19 cellular contexts compared by ENCODE assay signal in the genomic region with DNA sequence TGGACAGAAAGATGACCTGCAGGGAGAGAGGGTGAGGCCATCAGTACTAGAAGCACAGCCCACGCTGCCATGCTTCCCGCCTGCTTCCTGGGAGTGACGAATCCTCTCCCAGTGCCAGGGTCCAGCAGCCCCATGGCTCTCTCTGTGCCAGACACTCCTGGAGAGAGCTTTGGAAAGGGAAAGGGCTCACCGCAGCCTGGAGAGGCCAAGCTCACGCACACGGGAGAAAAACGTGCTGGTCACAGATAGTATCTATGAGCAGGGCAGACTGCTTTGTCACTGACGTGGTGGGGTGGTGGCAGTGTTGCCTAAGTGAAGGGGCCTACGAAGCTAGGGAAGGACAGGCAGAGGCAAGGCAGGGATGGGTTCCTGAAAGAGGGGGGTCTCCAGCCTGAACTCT. TPM values are rescaled to one million over a fixed set of nuclear protein-coding genes. Genes with fewer than 3 reads are reported as not detected.
DNase-seq lines count a peak whose midpoint lies in the region; ATAC-seq, FAIRE-seq and TF ChIP-seq lines count a peak whose summit lies in the region.
"Had no signal": no experiment of that assay in that cellular context is flagged by ENCODE, and none has a peak within 500 bp of the region (broad histone marks: within the 10 kb centered on the region; RNA-seq: fewer than 3 reads in every experiment).

No MANE protein-coding gene starts in this region.

- H3K9ac ChIP-seq in GM12878 (ENCODE audit: control insufficient read depth, insufficient read depth, low read length): no peak overlapping the region
- H3K9ac ChIP-seq in endodermal cell (ENCODE audit: extremely low read depth, low read length, poor library complexity, severe bottlenecking): no peak overlapping the region

- H2AFZ ChIP-seq in GM12878 (ENCODE audit: control insufficient read depth, low read depth, low read length): no peak overlapping the region

- ATAC-seq in GM12878: no peak
- ATAC-seq: natural killer cell treated with Interleukin-12 subunit alpha and Interleukin-12 subunit beta and Interleukin-15 and Interleukin-18, amount 100 ng/mL, for 72 hours had no signal

- no peak for TF ChIP-seq CTCF in GM12878 (IDR thresholded peaks at IDR 0.05 in 2 of 3, conservative IDR thresholded peaks at IDR 0.05 in 1 of 3; ENCODE audit: control insufficient read depth in 2 of 3, extremely low read depth in 1 of 3, insufficient read depth in 1 of 3, low read depth in 3 of 3, low read length in 3 of 3)
- no peak for TF ChIP-seq CTCF in endodermal cell (conservative IDR thresholded peaks at IDR 0.05)

- peaks cover 3 to 9% of the 10 kb centered on the region in 2 experiments for H3K36me3 ChIP-seq in GM12878 (ENCODE audit: control insufficient read depth in 2 of 2, insufficient read depth in 2 of 2, low read length in 1 of 2)
- peaks cover 42% of the 10 kb centered on the region for H3K36me3 ChIP-seq in endodermal cell (ENCODE audit: control insufficient read depth, insufficient read depth, low read length)

- H3K27ac ChIP-seq in GM12878 (ENCODE audit: control insufficient read depth, insufficient read depth) (no peak overlapping the region), endodermal cell (ENCODE audit: low read depth, low read length) (no peak overlapping the region), substantia nigra (ENCODE audit: low read depth, low read length, poor library complexity, severe bottlenecking) (peak overlapping the region; percentile 63)

- H3K27me3 ChIP-seq in GM12878 (replicated peaks in 1 of 2; ENCODE audit: control insufficient read depth in 2 of 2, insufficient read depth in 2 of 2, low read length in 1 of 2) (no peaks in the 10 kb centered on the region), endodermal cell (ENCODE audit: control insufficient read depth, insufficient read depth, low read length, poor library complexity, severe bottlenecking) (no peaks in the 10 kb centered on the region)

- no peak for TF ChIP-seq EP300 in GM12878 (IDR thresholded peaks at IDR 0.05; ENCODE audit: borderline replicate concordance in 1 of 2, control insufficient read depth in 1 of 2, low read depth in 2 of 2, low read length in 2 of 2)

- 83% methylated on average over 9 of the region's 9 CpGs for WGBS in GM12878 (ENCODE audit: insufficient coverage, insufficient replicate concordance, low lambda C conversion rate, missing lambda C conversion rate)
- WGBS in endodermal cell (ENCODE audit: insufficient coverage in 1 of 2, insufficient read length in 1 of 2), 2 experiments: 95 to 96% methylated on average over 8 to 9 of the region's 9 CpGs

- no peaks in the 10 kb centered on the region for H4K20me1 ChIP-seq in GM12878 (ENCODE audit: control insufficient read depth, insufficient read depth)

- no peak overlapping the region for H3K4me2 ChIP-seq in GM12878 (ENCODE audit: control insufficient read depth, insufficient read depth)

- H3K4me3 ChIP-seq in GM12878: no peak overlapping the region
- no peak overlapping the region for H3K4me3 ChIP-seq in endodermal cell (ENCODE audit: low read length)

- no peaks in the 10 kb centered on the region for H3K27me3 Mint-ChIP-seq in endodermal cell (ENCODE audit: insufficient read depth)
- H3K27me3 Mint-ChIP-seq: B cell; natural killer cell treated with Interleukin-12 subunit alpha and Interleukin-12 subunit beta and Interleukin-15 and Interleukin-18, amount 100 ng/mL, for 72 hours had no signal

- peaks cover 20% of the 10 kb centered on the region for H3K4me1 ChIP-seq in GM12878 (ENCODE audit: control insufficient read depth, insufficient read depth, low read length)
- H3K4me1 ChIP-seq in endodermal cell (ENCODE audit: control insufficient read depth, insufficient read depth, low read length): no peaks in the 10 kb centered on the region

- H3K9me3 Mint-ChIP-seq in endodermal cell: no peaks in the 10 kb centered on the region
- H3K9me3 Mint-ChIP-seq: activated T-helper 2 cell treated with anti-CD3 and anti-CD28 coated beads, Interferon-gamma antibody, Interleukin-2, Interleukin-4, amounts not matched to agents 10 μg/mL and 5 μg/mL and 100 μg/mL, durations not matched to agents 14 hours and 24 hours and 36 hours; natural killer cell treated with Interleukin-12 subunit alpha and Interleukin-12 subunit beta and Interleukin-15 and Interleukin-18, amount 100 ng/mL, for 72 hours had no signal

- peaks cover 49% of the 10 kb centered on the region for H3K36me3 Mint-ChIP-seq in endodermal cell (ENCODE audit: low read depth)
- H3K36me3 Mint-ChIP-seq: natural killer cell treated with Interleukin-12 subunit alpha and Interleukin-12 subunit beta and Interleukin-15 and Interleukin-18, amount 100 ng/mL, for 72 hours had no signal

- H3K79me2 ChIP-seq in GM12878 (ENCODE audit: control insufficient read depth, insufficient read depth, low read length): peaks cover 12% of the 10 kb centered on the region

- H3K9me3 ChIP-seq in GM12878 (replicated peaks; ENCODE audit: control insufficient read depth, insufficient read depth, low read length) (no peaks in the 10 kb centered on the region), endodermal cell (ENCODE audit: control insufficient read depth, low read length) (no peaks in the 10 kb centered on the region)

- intact Hi-C loops in GM12878 (cut with micrococcal nuclease; ENCODE audit: unreplicated experiment): no loop called here

- in situ Hi-C loops in GM12878 (cut with MboI): no loop called here

- TF ChIP-seq POLR2A in GM12878 (IDR thresholded peaks at IDR 0.05; ENCODE audit: low read depth, low read length): 0 out of 2 replicates have a peak, but pooled peaks have one; percentile 28

- RAD21 ChIA-PET in GM12878 (lab: Charles Lee; ENCODE audit: unreplicated experiment): interaction anchor here (1.0 to 1.6 kb wide), 3 partner anchors 20 to 96 kb away, joined by 3 read pairs; no protein-coding TSS in a partner anchor

- POLR2A ChIA-PET in GM12878 (lab: Charles Lee): interaction anchor here (0.6 to 1.0 kb wide), 2 partner anchors 9 to 65 kb away, joined by 4 to 5 read pairs; a partner anchor contains a TSS

- H3K4me1 Mint-ChIP-seq in endodermal cell: peaks cover 13% of the 10 kb centered on the region

- no peak for DNase-seq in GM12878 (ENCODE audit: low read depth, low spot score)
- DNase-seq in endodermal cell: no peak
- DNase-seq in lung microvascular endothelial cell (ENCODE audit: low read depth in 2 of 2): peak; percentile 35 to 68
- DNase-seq in substantia nigra (lab: John Stamatoyannopoulos, UW): peak in 3 of 49 donors; percentile 12 to 39 (median 35)
- no peak for DNase-seq in stimulated activated naive CD4-positive, alpha-beta T cell (lab: John Stamatoyannopoulos, UW)
- no peak for DNase-seq in NCI-H748 treated with DMSO at 0.1 percent for 48 hours (lab: John Stamatoyannopoulos, UW)
- DNase-seq in stimulated activated CD4-positive, alpha-beta T cell treated with anti-CD3 and anti-CD28 coated beads, Interleukin-2, amount 100 ng/mL, for 48 hours: no peak
- DNase-seq: amniotic stem cell, Calu3, NCI-H1436 treated with DMSO at 0.1 percent for 48 hours, retina, SHP77, T-helper 2 cell had no signal

- no peak overlapping the region for H3K4me3 Mint-ChIP-seq in endodermal cell
- H3K4me3 Mint-ChIP-seq: B cell; natural killer cell treated with Interleukin-12 subunit alpha and Interleukin-12 subunit beta and Interleukin-15 and Interleukin-18, amount 100 ng/mL, for 72 hours had no signal

- BruUV-seq in GM12878 (replicated peaks; lab: Mats Ljungman, UMichigan): no TSS peak

- FAIRE-seq in GM12878 (lab: Jason Lieb, UNC): no peak
- FAIRE-seq: colon, frontal cortex, GM12891 had no signal

- SMC1A ChIA-PET in GM12878 (lab: Charles Lee; ENCODE audit: uncharacterized antibody, unreplicated experiment): interaction anchor here (0.9 kb wide), 1 partner anchor 41 kb away, joined by 3 read pairs; no protein-coding TSS in a partner anchor

- peak overlapping the region; percentile 35 for H3K27ac Mint-ChIP-seq in endodermal cell
- H3K27ac Mint-ChIP-seq: activated T-helper 2 cell treated with anti-CD3 and anti-CD28 coated beads, Interferon-gamma antibody, Interleukin-2, Interleukin-4, amounts not matched to agents 10 μg/mL and 5 μg/mL and 100 μg/mL, durations not matched to agents 14 hours and 24 hours and 36 hours; B cell; natural killer cell treated with Interleukin-12 subunit alpha and Interleukin-12 subunit beta and Interleukin-15 and Interleukin-18, amount 100 ng/mL, for 72 hours had no signal

- TF ChIP-seq RAD21 in GM12878 (IDR thresholded peaks at IDR 0.05; ENCODE audit: insufficient read depth, low read depth, low read length): no peak

- CTCF ChIA-PET in GM12878 (lab: Yijun Ruan, JAX): interaction anchor here (0.5 to 8.7 kb wide), 13 partner anchors 9 to 97 kb away, joined by 3 to 117 read pairs (median 4); a partner anchor contains a TSS

RNA-seq across cellular contexts. Expression of a gene that starts 5.4 kb away (rescaled TPM):
- total RNA-seq in GM12878 (2013; cell fraction: nucleolus; rRNA removed): 24.5 and 27.7 TPM in 2 replicates
- 26.0 and 28.4 TPM in 2 replicates for total RNA-seq in GM12878 (2014; rRNA removed)
- 11.8 and 12.1 TPM in 2 replicates for total RNA-seq in GM12878 (2014; rRNA removed; fragmentation: Illumina TruSeq; extraction: Trizol)
- total RNA-seq in GM12878 (2021): 53.9 and 56.4 TPM in 2 replicates
- polyA plus RNA-seq in GM12878 (2011; ENCODE audit: low read depth): 45.2 TPM
- polyA plus RNA-seq in GM12878 (2011; rRNA removed): 12.7 and 18.6 TPM in 2 replicates
- 18.8 and 21.9 TPM in 2 replicates for polyA plus RNA-seq in GM12878 (2011; cell fraction: cytosol; rRNA removed)
- polyA plus RNA-seq in GM12878 (2011; cell fraction: nucleus; rRNA removed): 60.2 and 65.4 TPM in 2 replicates
- 80.3 and 82.1 TPM in 2 replicates for polyA plus RNA-seq in GM12878 (2012)
- 40.8 and 53.4 TPM in 2 replicates for polyA plus RNA-seq in GM12878 (2014; fragmentation: Illumina TruSeq; extraction: Trizol)
- polyA plus RNA-seq in GM12878 (2014; fragmentation: Nextera tagmentation; extraction: Ambion mirVana): 1 to 10 TPM; 1.5 to 3.0 TPM
- 26.6 and 30.9 TPM in 2 replicates for polyA plus RNA-seq in GM12878 (2014; rRNA removed)
- polyA plus RNA-seq in GM12878 (2016; fragmentation: Nextera tagmentation; extraction: Ambion mirVana): 10 to 100 TPM; 49.8 to 57.3 TPM
- 20.7 and 21.9 TPM in 2 replicates for polyA minus RNA-seq in GM12878 (2011; rRNA and poly(A)+ RNA removed)
- polyA minus RNA-seq in GM12878 (2011; cell fraction: cytosol; rRNA and poly(A)+ RNA removed): 11.9 and 13.1 TPM in 2 replicates
- 21.2 and 23.5 TPM in 2 replicates for polyA minus RNA-seq in GM12878 (2011; cell fraction: nucleus; rRNA and poly(A)+ RNA removed)
- total RNA-seq in endodermal cell: 10 to 100 TPM; 74.3 to 82.7 TPM
- 89.2 TPM for polyA plus RNA-seq in endodermal cell (2013, experiment 1 of 2)
- 87.4 TPM for polyA plus RNA-seq in endodermal cell (2013, experiment 2 of 2)
- 19.4 and 24.4 TPM in 2 replicates for total RNA-seq in lung microvascular endothelial cell

RNA-seq across cellular contexts. Expression of a gene that starts 5.5 kb away (rescaled TPM):
- 128 and 142 TPM in 2 replicates for total RNA-seq in GM12878 (2013; cell fraction: nucleolus; rRNA removed)
- total RNA-seq in GM12878 (2014; rRNA removed) (37.9 and 45.2 TPM in 2 replicates), GM12878 (2014; rRNA removed; fragmentation: Illumina TruSeq; extraction: Trizol) (10.0 and 10.3 TPM in 2 replicates), GM12878 (2021) (58.6 and 63.9 TPM in 2 replicates), endodermal cell (1 to 10 TPM; 6.3 to 6.4 TPM), lung microvascular endothelial cell (3.8 and 5.2 TPM in 2 replicates)
- 46.6 TPM for polyA plus RNA-seq in GM12878 (2011; ENCODE audit: low read depth)
- polyA plus RNA-seq in GM12878 (2011; rRNA removed) (9.2 and 15.5 TPM in 2 replicates), GM12878 (2014; fragmentation: Illumina TruSeq; extraction: Trizol) (4.0 and 14.4 TPM in 2 replicates), GM12878 (2014; fragmentation: Nextera tagmentation; extraction: Ambion mirVana) (1 to 10 TPM in 1 of 2 experiments, under 1 TPM in 1; 0.32 to 1.6 TPM), GM12878 (2014; rRNA removed) (37.1 and 46.0 TPM in 2 replicates), GM12878 (2016; fragmentation: Nextera tagmentation; extraction: Ambion mirVana) (10 to 100 TPM; 34.9 to 37.4 TPM)
- polyA plus RNA-seq in GM12878 (2011; cell fraction: cytosol; rRNA removed): 11.1 and 15.5 TPM in 2 replicates
- 157 and 179 TPM in 2 replicates for polyA plus RNA-seq in GM12878 (2011; cell fraction: nucleus; rRNA removed)
- 42.6 and 46.6 TPM in 2 replicates for polyA plus RNA-seq in GM12878 (2012)
- polyA minus RNA-seq in GM12878 (2011; rRNA and poly(A)+ RNA removed): 12.5 and 23.1 TPM in 2 replicates
- polyA minus RNA-seq in GM12878 (2011; cell fraction: cytosol; rRNA and poly(A)+ RNA removed): 9.7 and 12.6 TPM in 2 replicates
- 47.1 and 66.4 TPM in 2 replicates for polyA minus RNA-seq in GM12878 (2011; cell fraction: nucleus; rRNA and poly(A)+ RNA removed)
- polyA plus RNA-seq in endodermal cell (2013, experiment 1 of 2): 1.1 TPM
- 2.6 TPM for polyA plus RNA-seq in endodermal cell (2013, experiment 2 of 2)

RNA-seq across cellular contexts. Expression of a gene that starts 28.7 kb away (rescaled TPM):
- total RNA-seq in GM12878 (2013; cell fraction: nucleolus; rRNA removed): 4.6 and 7.4 TPM in 2 replicates
- total RNA-seq in GM12878 (2014; rRNA removed) (9.6 and 9.8 TPM in 2 replicates), GM12878 (2014; rRNA removed; fragmentation: Illumina TruSeq; extraction: Trizol) (3.7 and 4.3 TPM in 2 replicates), GM12878 (2021) (8.6 and 9.8 TPM in 2 replicates), endodermal cell (1 to 10 TPM; 1.6 to 2.7 TPM), lung microvascular endothelial cell (42.7 and 56.9 TPM in 2 replicates)
- 0.16 TPM for polyA plus RNA-seq in GM12878 (2011; ENCODE audit: low read depth)
- polyA plus RNA-seq in GM12878 (2011; rRNA removed) (0.12 and 0.35 TPM in 2 replicates), GM12878 (2014; fragmentation: Illumina TruSeq; extraction: Trizol) (0.84 and 4.6 TPM in 2 replicates), GM12878 (2014; fragmentation: Nextera tagmentation; extraction: Ambion mirVana) (1 to 10 TPM in 1 of 2 experiments, under 1 TPM in 1; 0.79 to 1.8 TPM), GM12878 (2014; rRNA removed) (8.4 and 11.3 TPM in 2 replicates), GM12878 (2016; fragmentation: Nextera tagmentation; extraction: Ambion mirVana) (1 to 10 TPM; 6.1 to 9.7 TPM)
- polyA plus RNA-seq in GM12878 (2011; cell fraction: cytosol; rRNA removed): 0.64 and 0.93 TPM in 2 replicates
- polyA plus RNA-seq in GM12878 (2011; cell fraction: nucleus; rRNA removed): 0.48 and 1.5 TPM in 2 replicates
- polyA plus RNA-seq in GM12878 (2012): 0.67 and 0.97 TPM in 2 replicates
- not detected in 2 replicates for polyA minus RNA-seq in GM12878 (2011; rRNA and poly(A)+ RNA removed)
- polyA minus RNA-seq in GM12878 (2011; cell fraction: cytosol; rRNA and poly(A)+ RNA removed): 0.73 TPM in 1 of 2 replicates, not detected in the other
- 0.96 and 0.97 TPM in 2 replicates for polyA minus RNA-seq in GM12878 (2011; cell fraction: nucleus; rRNA and poly(A)+ RNA removed)
- 1.4 TPM for polyA plus RNA-seq in endodermal cell (2013, experiment 1 of 2)
- polyA plus RNA-seq in endodermal cell (2013, experiment 2 of 2): 0.62 TPM

RNA-seq across cellular contexts. Expression of a gene that starts 47.0 kb away (rescaled TPM):
- total RNA-seq in GM12878 (2013; cell fraction: nucleolus; rRNA removed): 10.6 and 14.1 TPM in 2 replicates
- total RNA-seq in GM12878 (2014; rRNA removed) (21.0 and 26.0 TPM in 2 replicates), GM12878 (2014; rRNA removed; fragmentation: Illumina TruSeq; extraction: Trizol) (10.1 and 11.6 TPM in 2 replicates), GM12878 (2021) (21.8 and 23.0 TPM in 2 replicates), endodermal cell (10 to 100 TPM; 27.4 to 35.3 TPM), lung microvascular endothelial cell (16.3 and 17.7 TPM in 2 replicates)
- 3.9 TPM for polyA plus RNA-seq in GM12878 (2011; ENCODE audit: low read depth)
- polyA plus RNA-seq in GM12878 (2011; rRNA removed) (3.9 and 6.0 TPM in 2 replicates), GM12878 (2014; fragmentation: Illumina TruSeq; extraction: Trizol) (7.2 and 10.0 TPM in 2 replicates), GM12878 (2014; fragmentation: Nextera tagmentation; extraction: Ambion mirVana) (1 to 10 TPM; 1.4 to 3.8 TPM), GM12878 (2014; rRNA removed) (18.8 and 19.5 TPM in 2 replicates), GM12878 (2016; fragmentation: Nextera tagmentation; extraction: Ambion mirVana) (10 to 100 TPM in 1 of 2 experiments, 1 to 10 TPM in 1; 3.2 to 16.2 TPM)
- polyA plus RNA-seq in GM12878 (2011; cell fraction: cytosol; rRNA removed): 7.4 and 8.5 TPM in 2 replicates
- 6.4 and 8.0 TPM in 2 replicates for polyA plus RNA-seq in GM12878 (2011; cell fraction: nucleus; rRNA removed)
- polyA plus RNA-seq in GM12878 (2012): 7.9 and 8.1 TPM in 2 replicates
- 2.4 and 6.8 TPM in 2 replicates for polyA minus RNA-seq in GM12878 (2011; rRNA and poly(A)+ RNA removed)
- polyA minus RNA-seq in GM12878 (2011; cell fraction: cytosol; rRNA and poly(A)+ RNA removed): 2.0 and 2.1 TPM in 2 replicates
- polyA minus RNA-seq in GM12878 (2011; cell fraction: nucleus; rRNA and poly(A)+ RNA removed): 2.2 and 4.6 TPM in 2 replicates
- polyA plus RNA-seq in endodermal cell (2013, experiment 1 of 2): 21.3 TPM
- polyA plus RNA-seq in endodermal cell (2013, experiment 2 of 2): 20.3 TPM

RNA-seq across cellular contexts. Expression of a gene that starts 55.0 kb away (rescaled TPM):
- 53.2 and 65.9 TPM in 2 replicates for total RNA-seq in GM12878 (2013; cell fraction: nucleolus; rRNA removed)
- total RNA-seq in GM12878 (2014; rRNA removed) (39.3 and 43.8 TPM in 2 replicates), GM12878 (2014; rRNA removed; fragmentation: Illumina TruSeq; extraction: Trizol) (49.3 and 52.1 TPM in 2 replicates), GM12878 (2021) (145 and 161 TPM in 2 replicates), endodermal cell (100 to 1,000 TPM; 103 to 118 TPM), lung microvascular endothelial cell (26.8 and 28.2 TPM in 2 replicates)
- polyA plus RNA-seq in GM12878 (2011; ENCODE audit: low read depth): 17.8 TPM
- polyA plus RNA-seq in GM12878 (2011; rRNA removed) (21.8 and 54.1 TPM in 2 replicates), GM12878 (2014; fragmentation: Illumina TruSeq; extraction: Trizol) (13.1 and 44.1 TPM in 2 replicates), GM12878 (2014; fragmentation: Nextera tagmentation; extraction: Ambion mirVana) (10 to 100 TPM in 1 of 2 experiments, 1 to 10 TPM in 1; 6.6 to 20.1 TPM), GM12878 (2014; rRNA removed) (76.9 and 84.1 TPM in 2 replicates), GM12878 (2016; fragmentation: Nextera tagmentation; extraction: Ambion mirVana) (100 to 1,000 TPM; 204 to 205 TPM)
- 63.0 and 88.7 TPM in 2 replicates for polyA plus RNA-seq in GM12878 (2011; cell fraction: cytosol; rRNA removed)
- 286 and 298 TPM in 2 replicates for polyA plus RNA-seq in GM12878 (2011; cell fraction: nucleus; rRNA removed)
- 44.0 and 47.0 TPM in 2 replicates for polyA plus RNA-seq in GM12878 (2012)
- polyA minus RNA-seq in GM12878 (2011; rRNA and poly(A)+ RNA removed): 25.1 and 39.7 TPM in 2 replicates
- polyA minus RNA-seq in GM12878 (2011; cell fraction: cytosol; rRNA and poly(A)+ RNA removed): 21.5 and 33.3 TPM in 2 replicates
- 36.5 and 65.6 TPM in 2 replicates for polyA minus RNA-seq in GM12878 (2011; cell fraction: nucleus; rRNA and poly(A)+ RNA removed)
- polyA plus RNA-seq in endodermal cell (2013, experiment 1 of 2): 67.6 TPM
- 60.8 TPM for polyA plus RNA-seq in endodermal cell (2013, experiment 2 of 2)

Comparison
In these comparisons a context has a peak if more than half of its experiments do, and no peak if none do; other contexts are left out.
1. DNase-seq: peak in lung microvascular endothelial cell (2 of 2); none in GM12878 (single experiment), endodermal cell (single experiment), stimulated activated naive CD4-positive, alpha-beta T cell (0 of 6), NCI-H748 treated with DMSO at 0.1 percent for 48 hours (single experiment) and stimulated activated CD4-positive, alpha-beta T cell treated with anti-CD3 and anti-CD28 coated beads, Interleukin-2, amount 100 ng/mL, for 48 hours (0 of 2).